9 cellular contexts compared by ENCODE assay signal in the genomic region with DNA sequence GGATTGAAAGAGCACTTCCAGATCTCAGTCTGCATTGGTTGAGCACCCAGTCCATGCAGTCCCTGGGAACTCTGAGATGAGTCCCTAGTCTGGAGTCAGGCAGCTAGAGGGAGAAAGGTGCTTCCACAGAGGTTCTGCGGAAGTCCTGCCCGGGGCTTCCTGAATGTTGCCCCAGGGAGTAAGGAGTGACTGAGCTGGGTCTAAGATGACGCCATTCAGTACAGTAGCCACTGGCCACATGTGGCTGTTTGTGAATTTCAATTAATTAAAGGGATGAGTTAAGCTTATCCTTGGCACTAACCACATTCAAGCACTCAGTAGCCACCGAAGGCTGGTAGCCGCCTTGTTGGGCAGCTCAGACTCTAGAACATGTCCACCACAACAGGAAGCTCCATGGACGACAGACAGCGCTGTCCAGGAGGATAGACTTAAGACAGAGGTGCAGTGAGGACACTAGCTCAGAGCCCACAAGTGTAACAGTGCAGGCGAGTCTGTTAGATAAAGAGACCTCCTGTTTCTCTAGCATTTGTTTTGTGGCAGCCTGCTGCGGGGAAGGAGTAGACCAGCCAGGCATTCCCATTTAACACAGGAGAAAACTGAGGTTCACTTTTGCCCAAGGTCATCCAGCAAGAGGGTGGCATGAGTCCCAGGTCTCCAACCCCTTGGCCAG.
A peak's percentile ranks its signal among the peaks of the same experiment; 100 is the strongest.
DNase-seq lines count a peak whose midpoint lies in the region; ATAC-seq and TF ChIP-seq lines count a peak whose summit lies in the region.
"Had no signal": no experiment of that assay in that cellular context is flagged by ENCODE, and none has a peak within 500 bp of the region (broad histone marks: within the 10 kb centered on the region; RNA-seq: fewer than 3 reads in every experiment).

No MANE protein-coding gene starts in this region.

- no peak for TF ChIP-seq POLR2A in adrenal gland (IDR thresholded peaks at IDR 0.05)

- H3K4me3 ChIP-seq in right atrium auricular region (no peak overlapping the region), adrenal gland (no peak overlapping the region), urinary bladder (ENCODE audit: low read depth, low read length) (no peak overlapping the region)

- peak overlapping the region; percentile 88 for H3K4me3 Mint-ChIP-seq in natural killer cell treated with Interleukin-12 subunit alpha and Interleukin-12 subunit beta and Interleukin-15 and Interleukin-18, amount 100 ng/mL, for 72 hours

- no peak for TF ChIP-seq CTCF in right atrium auricular region (IDR thresholded peaks at IDR 0.05)
- TF ChIP-seq CTCF in adrenal gland (IDR thresholded peaks at IDR 0.05), result no peak
- TF ChIP-seq CTCF in GM20000 (IDR thresholded peaks at IDR 0.05; ENCODE audit: extremely low read depth, missing control alignments), result no peak

- peaks cover 62 to 74% of the 10 kb centered on the region in 2 donors for H3K4me1 Mint-ChIP-seq in natural killer cell treated with Interleukin-12 subunit alpha and Interleukin-12 subunit beta and Interleukin-15 and Interleukin-18, amount 100 ng/mL, for 72 hours (ENCODE audit: low read depth in 2 of 2)

- DNase-seq in right atrium auricular region (ENCODE audit: low spot score), result no peak
- no peak for DNase-seq in Right ventricle myocardium superior
- peak in 1 of 7 donors; percentile 33 for DNase-seq in adrenal gland
- no peak for DNase-seq in natural killer cell treated with Interleukin-12 subunit alpha and Interleukin-12 subunit beta and Interleukin-15 and Interleukin-18, amount 100 ng/mL, for 72 hours (ENCODE audit: low spot score)
- no peak for DNase-seq in GF-D8 (lab: John Stamatoyannopoulos, UW)
- no peak for DNase-seq in stimulated activated CD8-positive, alpha-beta memory T cell treated with anti-CD3 and anti-CD28 coated beads, Interleukin-4, amount 100 ng/mL, for 48 hours
- DNase-seq in GM20000 (ENCODE audit: low spot score), result no peak
- DNase-seq: COR-L47 had no signal

- H3K4me1 ChIP-seq in right atrium auricular region, result peaks cover 0 to 98% of the 10 kb centered on the region in 2 donors
- peaks cover 52 to 80% of the 10 kb centered on the region in 2 donors for H3K4me1 ChIP-seq in adrenal gland (replicated peaks in 1 of 2)
- H3K4me1 ChIP-seq in urinary bladder (ENCODE audit: insufficient read depth), result no peaks in the 10 kb centered on the region

- H3K9me3 ChIP-seq in right atrium auricular region, result no peaks in the 10 kb centered on the region
- no peaks in the 10 kb centered on the region for H3K9me3 ChIP-seq in adrenal gland (replicated peaks in 1 of 3)

- H3K27me3 Mint-ChIP-seq in natural killer cell treated with Interleukin-12 subunit alpha and Interleukin-12 subunit beta and Interleukin-15 and Interleukin-18, amount 100 ng/mL, for 72 hours, result no peaks in the 10 kb centered on the region

- H3K36me3 Mint-ChIP-seq in natural killer cell treated with Interleukin-12 subunit alpha and Interleukin-12 subunit beta and Interleukin-15 and Interleukin-18, amount 100 ng/mL, for 72 hours, result no peaks in the 10 kb centered on the region

- H3K9me3 Mint-ChIP-seq in natural killer cell treated with Interleukin-12 subunit alpha and Interleukin-12 subunit beta and Interleukin-15 and Interleukin-18, amount 100 ng/mL, for 72 hours, result no peaks in the 10 kb centered on the region

- 59 to 68% (median 66%) methylated on average over 8 to 9 of the region's 9 CpGs for WGBS in adrenal gland, 4 donors
- 83% methylated on average over 9 of the region's 9 CpGs for WGBS in urinary bladder

- peak overlapping the region; percentile 83 for H3K27ac ChIP-seq in right atrium auricular region
- peak overlapping the region in 4 of 5 donors; percentile 60 to 91 (median 84) for H3K27ac ChIP-seq in adrenal gland
- peak overlapping the region; percentile 51 for H3K27ac ChIP-seq in urinary bladder (ENCODE audit: low read depth)

- ATAC-seq in Right ventricle myocardium superior (ENCODE audit: poor library complexity), result no peak
- ATAC-seq in natural killer cell treated with Interleukin-12 subunit alpha and Interleukin-12 subunit beta and Interleukin-15 and Interleukin-18, amount 100 ng/mL, for 72 hours, result no peak

- H3K27ac Mint-ChIP-seq in natural killer cell treated with Interleukin-12 subunit alpha and Interleukin-12 subunit beta and Interleukin-15 and Interleukin-18, amount 100 ng/mL, for 72 hours, result peak overlapping the region; percentile 82 to 91

- H3K36me3 ChIP-seq in right atrium auricular region, result no peaks in the 10 kb centered on the region
- no peaks in the 10 kb centered on the region for H3K36me3 ChIP-seq in adrenal gland (replicated peaks in 1 of 2)
- no peaks in the 10 kb centered on the region for H3K36me3 ChIP-seq in urinary bladder (ENCODE audit: insufficient read depth)

- intact Hi-C loops in Right ventricle myocardium superior (cut with DNase I) (no loop called here), adrenal gland (cut with DNase I) (no loop called here)

- H3K27me3 ChIP-seq in right atrium auricular region, result no peaks in the 10 kb centered on the region
- H3K27me3 ChIP-seq in adrenal gland, result no peaks in the 10 kb centered on the region
